37 cellular contexts compared by ENCODE assay signal in genomic region chr4:40693946-40694345, GRCh38. TPM values are rescaled to one million over a fixed set of nuclear protein-coding genes. Genes with fewer than 3 reads are reported as not detected.
"Had no signal": no experiment of that assay in that cellular context is flagged by ENCODE, and none has a peak within 500 bp of the region (broad histone marks: within the 10 kb centered on the region; RNA-seq: fewer than 3 reads in every experiment).

No MANE protein-coding gene starts in this region.

- H3K79me2 ChIP-seq: hepatocyte had no signal

- DNase-seq: activated B cell treated with CpG ODN at 0.5 μM for 24 hours; activated CD4-positive, alpha-beta T cell treated with anti-CD3 and anti-CD28 coated beads for 36 hours; activated CD4-positive, alpha-beta T cell treated with anti-CD3 and anti-CD28 coated beads, Interleukin-2, amount 50 U/mL, for 48 hours; activated CD8-positive, alpha-beta memory T cell treated with anti-CD3 and anti-CD28 coated beads for 24 hours; activated effector memory CD4-positive, alpha-beta T cell treated with anti-CD3 and anti-CD28 coated beads, Interleukin-2, amount 50 U/mL, for 16 hours; activated naive CD4-positive, alpha-beta T cell treated with anti-CD3 and anti-CD28 coated beads, Interleukin-2, amount 10 ng/mL, durations not matched to agents 7 days and 5 days; activated naive CD8-positive, alpha-beta T cell treated with anti-CD3 and anti-CD28 coated beads, Interleukin-2, amount 10 ng/mL, durations not matched to agents 7 days and 5 days; amniotic stem cell; brain microvascular endothelial cell; dorsolateral prefrontal cortex; effector memory CD4-positive, alpha-beta T cell; erythroblast; immature natural killer cell; kidney; left colon; mammary epithelial cell; ovary; retina; sigmoid colon; stimulated activated CD4-positive, alpha-beta T cell treated with anti-CD3 and anti-CD28 coated beads, Interleukin-1b, Interleukin-23, amount 100 ng/mL, for 48 hours; stimulated activated CD4-positive, alpha-beta T cell treated with anti-CD3 and anti-CD28 coated beads, Interleukin-4, amount 100 ng/mL, for 4 hours; stimulated activated CD8-positive, alpha-beta memory T cell treated with anti-CD3 and anti-CD28 coated beads, Interleukin-4, amount 100 ng/mL, for 48 hours; stimulated activated naive CD8-positive, alpha-beta T cell treated with anti-CD3 and anti-CD28 coated beads, Interleukin-15, amount 100 ng/mL, for 72 hours; substantia nigra; T-helper 9 cell; upper lobe of right lung had no signal

- H3K27ac Mint-ChIP-seq: activated B cell treated with CpG ODN at 0.5 μM for 24 hours; activated CD4-positive, alpha-beta T cell treated with anti-CD3 and anti-CD28 coated beads for 36 hours; activated naive CD4-positive, alpha-beta T cell treated with anti-CD3 and anti-CD28 coated beads, Interleukin-2, amount 10 ng/mL, durations not matched to agents 7 days and 5 days; activated naive CD8-positive, alpha-beta T cell treated with anti-CD3 and anti-CD28 coated beads, Interleukin-2, amount 10 ng/mL, durations not matched to agents 7 days and 5 days; immature natural killer cell; nephron; stimulated activated memory B cell treated with anti-CD40 and anti-IgM and Interleukin-4, amounts not matched to agents 10 μg/mL and 1 μg/mL and 100 μg/mL, for 72 hours; stimulated activated naive CD8-positive, alpha-beta T cell treated with anti-CD3 and anti-CD28 coated beads, Interleukin-15, amount 100 ng/mL, for 72 hours; T-helper 1 cell treated with Interleukin-12 subunit alpha and Interleukin-12 subunit beta and Interleukin-4 antibody, amounts not matched to agents 30 μg/mL and 1 μg/mL, for 36 hours had no signal

- H3K27me3 ChIP-seq: brain microvascular endothelial cell, dorsolateral prefrontal cortex, hepatocyte, ovary, sigmoid colon, upper lobe of right lung had no signal

- H3K4me1 Mint-ChIP-seq: activated B cell treated with CpG ODN at 0.5 μM for 24 hours; activated naive CD4-positive, alpha-beta T cell treated with anti-CD3 and anti-CD28 coated beads, Interleukin-2, amount 10 ng/mL, durations not matched to agents 7 days and 5 days; immature natural killer cell; nephron; stimulated activated memory B cell treated with anti-CD40 and anti-IgM and Interleukin-4, amounts not matched to agents 10 μg/mL and 1 μg/mL and 100 μg/mL, for 72 hours; stimulated activated naive CD8-positive, alpha-beta T cell treated with anti-CD3 and anti-CD28 coated beads, Interleukin-15, amount 100 ng/mL, for 72 hours had no signal

- H3K36me3 ChIP-seq: brain microvascular endothelial cell, gastroesophageal sphincter, ovary, prostate gland, sigmoid colon, upper lobe of right lung had no signal

- H3K4me2 ChIP-seq: hepatocyte, smooth muscle cell had no signal

- H2AFZ ChIP-seq: hepatocyte had no signal

- ATAC-seq: activated CD4-positive, alpha-beta T cell treated with anti-CD3 and anti-CD28 coated beads for 36 hours; gastroesophageal sphincter; left colon; stimulated activated memory B cell treated with anti-CD40 and anti-IgM and Interleukin-4, amounts not matched to agents 10 μg/mL and 1 μg/mL and 100 μg/mL, for 72 hours; stimulated activated naive CD8-positive, alpha-beta T cell treated with anti-CD3 and anti-CD28 coated beads, Interleukin-15, amount 100 ng/mL, for 72 hours; upper lobe of right lung had no signal

- H3K4me3 ChIP-seq: coronary artery, dorsolateral prefrontal cortex, gastroesophageal sphincter, hepatocyte, ovary, prostate gland, sigmoid colon, smooth muscle cell, upper lobe of right lung had no signal

- FAIRE-seq: astrocyte, kidney, TTC549 had no signal

- H3K4me3 Mint-ChIP-seq: activated B cell treated with CpG ODN at 0.5 μM for 24 hours; activated CD4-positive, alpha-beta T cell treated with anti-CD3 and anti-CD28 coated beads for 36 hours; activated naive CD4-positive, alpha-beta T cell treated with anti-CD3 and anti-CD28 coated beads, Interleukin-2, amount 10 ng/mL, durations not matched to agents 7 days and 5 days; activated naive CD8-positive, alpha-beta T cell treated with anti-CD3 and anti-CD28 coated beads, Interleukin-2, amount 10 ng/mL, durations not matched to agents 7 days and 5 days; immature natural killer cell; nephron; stimulated activated memory B cell treated with anti-CD40 and anti-IgM and Interleukin-4, amounts not matched to agents 10 μg/mL and 1 μg/mL and 100 μg/mL, for 72 hours; stimulated activated naive CD8-positive, alpha-beta T cell treated with anti-CD3 and anti-CD28 coated beads, Interleukin-15, amount 100 ng/mL, for 72 hours; T-helper 1 cell treated with Interleukin-12 subunit alpha and Interleukin-12 subunit beta and Interleukin-4 antibody, amounts not matched to agents 30 μg/mL and 1 μg/mL, for 36 hours had no signal

- H3K9me3 Mint-ChIP-seq: activated naive CD4-positive, alpha-beta T cell treated with anti-CD3 and anti-CD28 coated beads, Interleukin-2, amount 10 ng/mL, durations not matched to agents 7 days and 5 days; immature natural killer cell; stimulated activated naive CD8-positive, alpha-beta T cell treated with anti-CD3 and anti-CD28 coated beads, Interleukin-15, amount 100 ng/mL, for 72 hours; T-helper 1 cell treated with Interleukin-12 subunit alpha and Interleukin-12 subunit beta and Interleukin-4 antibody, amounts not matched to agents 30 μg/mL and 1 μg/mL, for 36 hours had no signal

- H3K4me1 ChIP-seq: gastroesophageal sphincter, prostate gland, sigmoid colon, upper lobe of right lung had no signal

- H3K9me3 ChIP-seq: ovary, prostate gland, upper lobe of right lung had no signal

- H3K27ac ChIP-seq: brain microvascular endothelial cell, coronary artery, dorsolateral prefrontal cortex, gastroesophageal sphincter, hepatocyte, ovary, prostate gland, sigmoid colon, upper lobe of right lung had no signal

- H3K27me3 Mint-ChIP-seq: activated naive CD4-positive, alpha-beta T cell treated with anti-CD3 and anti-CD28 coated beads, Interleukin-2, amount 10 ng/mL, durations not matched to agents 7 days and 5 days; activated naive CD8-positive, alpha-beta T cell treated with anti-CD3 and anti-CD28 coated beads, Interleukin-2, amount 10 ng/mL, durations not matched to agents 7 days and 5 days; stimulated activated memory B cell treated with anti-CD40 and anti-IgM and Interleukin-4, amounts not matched to agents 10 μg/mL and 1 μg/mL and 100 μg/mL, for 72 hours had no signal

- H3K36me3 Mint-ChIP-seq: activated naive CD4-positive, alpha-beta T cell treated with anti-CD3 and anti-CD28 coated beads, Interleukin-2, amount 10 ng/mL, durations not matched to agents 7 days and 5 days; activated naive CD8-positive, alpha-beta T cell treated with anti-CD3 and anti-CD28 coated beads, Interleukin-2, amount 10 ng/mL, durations not matched to agents 7 days and 5 days; immature natural killer cell; stimulated activated memory B cell treated with anti-CD40 and anti-IgM and Interleukin-4, amounts not matched to agents 10 μg/mL and 1 μg/mL and 100 μg/mL, for 72 hours had no signal

RNA-seq across cellular contexts. Expression of gene NSUN7, which starts 55.8 kb away (rescaled TPM):
- total RNA-seq: cardiac septum had no signal
